Comparison of ENCODE assay signal across 14 cellular contexts in the genomic region with DNA sequence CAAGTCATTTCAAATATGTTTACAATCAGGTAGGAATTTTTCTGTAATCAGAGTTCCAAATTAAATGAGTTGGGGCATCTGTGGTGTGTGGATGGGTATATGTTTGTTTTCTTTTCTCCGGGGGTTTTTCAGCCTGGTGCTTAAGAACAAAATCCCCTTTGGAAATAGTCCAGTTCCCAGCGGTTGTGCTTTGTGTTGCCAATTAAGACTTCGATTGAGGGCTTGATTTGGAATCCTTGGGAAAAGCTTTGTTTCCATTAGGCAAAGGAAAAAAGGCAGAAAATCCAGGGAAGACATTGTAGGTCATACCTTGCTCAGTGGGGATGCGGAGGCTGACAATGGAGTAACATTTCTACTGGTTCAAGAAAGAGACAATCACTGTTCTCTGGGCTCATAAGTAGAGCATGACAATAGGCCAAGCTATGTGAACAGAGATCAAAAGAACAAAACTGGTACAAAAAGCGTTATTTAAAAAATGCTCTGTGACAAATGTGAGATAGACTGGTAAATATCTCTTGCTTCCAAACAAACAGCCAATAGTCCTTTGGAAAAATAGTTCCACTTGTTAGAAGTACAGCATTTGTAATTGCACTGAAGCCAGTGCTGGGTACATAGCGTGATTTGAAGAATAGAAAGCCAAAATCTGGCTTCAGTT.
DNase-seq lines count a peak whose midpoint lies in the region; TF ChIP-seq lines count a peak whose summit lies in the region.
"Had no signal": no experiment of that assay in that cellular context is flagged by ENCODE, and none has a peak within 500 bp of the region (broad histone marks: within the 10 kb centered on the region; RNA-seq: fewer than 3 reads in every experiment).

No MANE protein-coding gene starts in this region.

- BruUV-seq in OCI-LY7 (replicated peaks; lab: Mats Ljungman, UMichigan): no TSS peak

- no peak overlapping the region for H3K9ac ChIP-seq in H9 (ENCODE audit: extremely low read depth, insufficient read length, low read length)
- no peak overlapping the region for H3K9ac ChIP-seq in neuronal stem cell (ENCODE audit: low read depth, low read length, poor library complexity)

- intact Hi-C loops in OCI-LY7 (cut with micrococcal nuclease; ENCODE audit: unreplicated experiment): no loop called here
- intact Hi-C loops in posterior cingulate gyrus (cut with DNase I): loop anchor here (10.0 kb wide), 1 partner anchor 358 kb away; no protein-coding TSS in a partner anchor

- H3K23ac ChIP-seq in H9 (ENCODE audit: insufficient read length, low read depth, low read length): no peak overlapping the region
- no peak overlapping the region for H3K23ac ChIP-seq in neuronal stem cell (ENCODE audit: low read depth, low read length, poor library complexity)

- H2BK120ac ChIP-seq in H9 (ENCODE audit: low read depth, low read length, poor library complexity, severe bottlenecking) (no peak overlapping the region), neuronal stem cell (ENCODE audit: low read depth, low read length) (no peak overlapping the region)

- no peak overlapping the region for H3K56ac ChIP-seq in H9 (ENCODE audit: insufficient read length, low read depth, low read length)

- POLR2A ChIA-PET in OCI-LY7 (lab: Charles Lee): interaction anchor here (1.1 kb wide), 1 partner anchor 10 kb away, joined by 6 read pairs; no protein-coding TSS in a partner anchor

- H4K8ac ChIP-seq in H9 (replicated peaks; ENCODE audit: insufficient read length, low read depth, low read length): no peak overlapping the region
- no peak overlapping the region for H4K8ac ChIP-seq in neuronal stem cell (ENCODE audit: low read depth, low read length)

- H3K4me2 ChIP-seq in H9 (ENCODE audit: insufficient read depth, insufficient read length, low read length) (peak overlapping the region; percentile 4), neuronal stem cell (ENCODE audit: insufficient read depth, low read length, poor library complexity, severe bottlenecking) (no peak overlapping the region), OCI-LY7 (ENCODE audit: low read length) (no peak overlapping the region)

- peaks cover 33% of the 10 kb centered on the region for H3K27me3 Mint-ChIP-seq in H9 (ENCODE audit: low read depth)

- no peaks in the 10 kb centered on the region; a peak in 1 of 5 replicates for H3K9me3 Mint-ChIP-seq in H9
- H3K9me3 Mint-ChIP-seq: activated naive CD8-positive, alpha-beta T cell treated with anti-CD3 and anti-CD28 coated beads, Interleukin-2, amount 10 ng/mL, durations not matched to agents 7 days and 5 days had no signal

- H3K14ac ChIP-seq in H9 (ENCODE audit: insufficient read depth, low read length): no peak overlapping the region
- H3K14ac ChIP-seq in neuronal stem cell (ENCODE audit: low read length): no peak overlapping the region

- H3K4me1 Mint-ChIP-seq in H9: peaks cover 56 to 59% of the 10 kb centered on the region in 2 experiments
- H3K4me1 Mint-ChIP-seq: activated naive CD8-positive, alpha-beta T cell treated with anti-CD3 and anti-CD28 coated beads, Interleukin-2, amount 10 ng/mL, durations not matched to agents 7 days and 5 days had no signal

- H2BK5ac ChIP-seq in H9 (ENCODE audit: insufficient read length, low read length): no peak overlapping the region
- H2BK5ac ChIP-seq in neuronal stem cell (ENCODE audit: low read length): no peak overlapping the region

- H3K36me3 ChIP-seq in neuronal stem cell (replicated peaks in 1 of 2; ENCODE audit: control insufficient read depth in 2 of 2, insufficient read depth in 2 of 2, low read length in 2 of 2): peaks cover 3% of the 10 kb centered on the region in 2 donors
- H3K36me3 ChIP-seq in OCI-LY7 (ENCODE audit: insufficient read depth, low read length): no peaks in the 10 kb centered on the region
- H3K36me3 ChIP-seq: pancreas had no signal

- no peak overlapping the region for H3T11ph ChIP-seq in H9 (ENCODE audit: low read length)

- H2AK5ac ChIP-seq in H9 (ENCODE audit: insufficient read length, low read length): no peak overlapping the region
- H2AK5ac ChIP-seq in neuronal stem cell (ENCODE audit: low read depth, low read length): no peak overlapping the region

- H3K36me3 Mint-ChIP-seq in H9 (ENCODE audit: insufficient read depth in 1 of 3, low read depth in 3 of 3): peaks cover 0 to 10% (median 3%) of the 10 kb centered on the region in 3 experiments; a peak in 3 of 7 replicates
- H3K36me3 Mint-ChIP-seq: activated naive CD8-positive, alpha-beta T cell treated with anti-CD3 and anti-CD28 coated beads, Interleukin-2, amount 10 ng/mL, durations not matched to agents 7 days and 5 days had no signal

- no peaks in the 10 kb centered on the region for H3K9me2 ChIP-seq in OCI-LY7 (ENCODE audit: insufficient read depth, low read length)

- H3K79me2 ChIP-seq in H9 (ENCODE audit: insufficient read depth, low read length) (no peaks in the 10 kb centered on the region), OCI-LY7 (ENCODE audit: insufficient read depth, low read depth, low read length) (no peaks in the 10 kb centered on the region)

- DNase-seq in H9: no peak
- peak; percentile 53 for DNase-seq in NCI-H2171 treated with DMSO at 0.1 percent for 48 hours (lab: John Stamatoyannopoulos, UW)
- DNase-seq in dermis blood vessel endothelial cell: peak; percentile 7
- peak; percentile 84 for DNase-seq in neuronal stem cell (ENCODE audit: low spot score)
- no peak for DNase-seq in OCI-LY7 (ENCODE audit: low spot score)
- no peak for DNase-seq in activated CD4-positive, alpha-beta T cell treated with anti-CD3 and anti-CD28 coated beads for 4 hours
- no peak for DNase-seq in posterior cingulate gyrus
- DNase-seq: activated CD4-positive, alpha-beta T cell treated with anti-CD3 and anti-CD28 coated beads for 1 hour; activated naive CD8-positive, alpha-beta T cell treated with anti-CD3 and anti-CD28 coated beads, Interleukin-2, amount 10 ng/mL, durations not matched to agents 7 days and 5 days; C1 segment of cervical spinal cord; NCI-H345; pancreas; stimulated activated CD4-positive, alpha-beta T cell treated with anti-CD3 and anti-CD28 coated beads, Interleukin-15, amount 100 ng/mL, for 24 hours; trophoblast cell had no signal

- no peaks in the 10 kb centered on the region for H4K20me1 ChIP-seq in H9 (ENCODE audit: control insufficient read depth, insufficient read depth, insufficient read length)
- H4K20me1 ChIP-seq in OCI-LY7 (ENCODE audit: insufficient read depth, low read length): no peaks in the 10 kb centered on the region

- WGBS in H9 (ENCODE audit: extremely low coverage, insufficient read length, low lambda C conversion rate): no CpG with 5 or more reads among the region's 6 CpGs
- no CpG with 5 or more reads among the region's 6 CpGs for WGBS in neuronal stem cell (ENCODE audit: extremely low coverage in 2 of 2, insufficient read length in 2 of 2, insufficient replicate concordance in 1 of 2), 2 donors

- H3K79me1 ChIP-seq in H9 (ENCODE audit: insufficient read depth, low read depth, low read length, poor library complexity, severe bottlenecking) (no peaks in the 10 kb centered on the region), neuronal stem cell (ENCODE audit: low read depth, low read length) (peaks cover 2% of the 10 kb centered on the region)

- H4K91ac ChIP-seq in H9 (ENCODE audit: insufficient read length, low read depth, low read length) (no peak overlapping the region), neuronal stem cell (ENCODE audit: low read depth, low read length, poor library complexity) (no peak overlapping the region)

- TF ChIP-seq CTCF in H9 (conservative IDR thresholded peaks at IDR 0.05) (no peak), OCI-LY7 (conservative IDR thresholded peaks at IDR 0.05; ENCODE audit: low read length) (no peak)

- no peak overlapping the region for H2AFZ ChIP-seq in H9 (ENCODE audit: low read length)
- H2AFZ ChIP-seq in neuronal stem cell (ENCODE audit: low read length): no peak overlapping the region
- H2AFZ ChIP-seq in OCI-LY7 (ENCODE audit: low read length): no peak overlapping the region

- H3K4ac ChIP-seq in H9 (ENCODE audit: low read depth, low read length): no peak overlapping the region
- H3K4ac ChIP-seq in neuronal stem cell (ENCODE audit: low read length): no peak overlapping the region

- H2BK20ac ChIP-seq in H9 (ENCODE audit: low read depth, low read length, poor library complexity, severe bottlenecking): no peak overlapping the region

- H3K27ac Mint-ChIP-seq in H9: peak overlapping the region; percentile 17 to 96 (median 45); a peak in 4 of 7 replicates
- H3K27ac Mint-ChIP-seq: activated naive CD8-positive, alpha-beta T cell treated with anti-CD3 and anti-CD28 coated beads, Interleukin-2, amount 10 ng/mL, durations not matched to agents 7 days and 5 days had no signal

- peaks cover 8% of the 10 kb centered on the region; the same call in 1 of the 2 replicates for H3K4me1 ChIP-seq in H9 (ENCODE audit: insufficient read depth, low read length)
- H3K4me1 ChIP-seq in neuronal stem cell (ENCODE audit: control insufficient read depth in 2 of 2, insufficient read depth in 1 of 2, low read depth in 1 of 2, low read length in 2 of 2): peaks cover 21% of the 10 kb centered on the region in 2 donors
- H3K4me1 ChIP-seq in OCI-LY7 (ENCODE audit: insufficient read depth, low read length, poor library complexity, severe bottlenecking): no peaks in the 10 kb centered on the region
- H3K4me1 ChIP-seq: pancreas had no signal

- no peaks in the 10 kb centered on the region for H3K23me2 ChIP-seq in H9 (ENCODE audit: insufficient read length, low read depth, low read length, poor library complexity, severe bottlenecking)

- CTCF ChIA-PET in OCI-LY7 (lab: Charles Lee; ENCODE audit: unreplicated experiment): no interaction called here

- H3K27me3 ChIP-seq in H9 (ENCODE audit: insufficient read depth, low read length) (no peaks in the 10 kb centered on the region), neuronal stem cell (ENCODE audit: control insufficient read depth in 3 of 3, insufficient read depth in 3 of 3, low read depth in 1 of 3, low read length in 3 of 3) (no peaks in the 10 kb centered on the region)
- H3K27me3 ChIP-seq: pancreas had no signal

- H3K18ac ChIP-seq in H9 (ENCODE audit: insufficient read length, low read depth, low read length) (no peak overlapping the region), neuronal stem cell (ENCODE audit: low read length) (no peak overlapping the region)

- H2BK12ac ChIP-seq in H9 (ENCODE audit: insufficient read length, low read depth, low read length) (no peak overlapping the region), neuronal stem cell (ENCODE audit: low read length) (no peak overlapping the region)

- H3K4me3 ChIP-seq in neuronal stem cell (ENCODE audit: low read length in 2 of 2) (no peak overlapping the region), OCI-LY7 (ENCODE audit: low read depth, low read length, poor library complexity, severe bottlenecking) (no peak overlapping the region)
- H3K4me3 ChIP-seq: pancreas had no signal

- H3K4me3 Mint-ChIP-seq in H9: peak overlapping the region; percentile 9 to 27; a peak in 2 of 5 replicates
- H3K4me3 Mint-ChIP-seq: activated naive CD8-positive, alpha-beta T cell treated with anti-CD3 and anti-CD28 coated beads, Interleukin-2, amount 10 ng/mL, durations not matched to agents 7 days and 5 days had no signal

- H2BK15ac ChIP-seq in H9 (ENCODE audit: low read depth, low read length): no peak overlapping the region
- no peak overlapping the region for H2BK15ac ChIP-seq in neuronal stem cell (ENCODE audit: low read length)

- H4K5ac ChIP-seq in H9 (ENCODE audit: insufficient read length, low read depth, low read length): no peak overlapping the region

- H3K9me3 ChIP-seq in H9 (ENCODE audit: control insufficient read depth, low read depth, low read length) (no peaks in the 10 kb centered on the region), neuronal stem cell (replicated peaks in 1 of 2; ENCODE audit: control insufficient read depth in 2 of 2, insufficient read depth in 1 of 2, low read depth in 1 of 2, low read length in 2 of 2) (peaks cover 2 to 3% of the 10 kb centered on the region in 2 donors), OCI-LY7 (ENCODE audit: low read length) (no peaks in the 10 kb centered on the region)
- H3K9me3 ChIP-seq: pancreas had no signal

- H3K27ac ChIP-seq in H9 (ENCODE audit: insufficient read length, low read depth, low read length) (peak overlapping the region; percentile 29), neuronal stem cell (replicated peaks; ENCODE audit: low read length) (no peak overlapping the region), OCI-LY7 (ENCODE audit: low read depth, low read length, poor library complexity, severe bottlenecking) (no peak overlapping the region)
- H3K27ac ChIP-seq: pancreas had no signal

Comparison
In these comparisons a context has a peak if more than half of its experiments do, and no peak if none do; other contexts are left out.
1. DNase-seq: peak in NCI-H2171 treated with DMSO at 0.1 percent for 48 hours (single experiment), dermis blood vessel endothelial cell (single experiment) and neuronal stem cell (single experiment); none in H9 (single experiment), OCI-LY7 (single experiment), activated CD4-positive, alpha-beta T cell treated with anti-CD3 and anti-CD28 coated beads for 4 hours (0 of 2) and posterior cingulate gyrus (0 of 10).